13 cellular contexts compared by ENCODE assay signal in genomic region chr2:16393483-16394071, GRCh38.
"Had no signal": no experiment of that assay in that cellular context is flagged by ENCODE, and none has a peak within 500 bp of the region (broad histone marks: within the 10 kb centered on the region; RNA-seq: fewer than 3 reads in every experiment).

No MANE protein-coding gene starts in this region.

- H3K27ac Mint-ChIP-seq: natural killer cell treated with Interleukin-12 subunit alpha and Interleukin-12 subunit beta and Interleukin-15 and Interleukin-18, amount 100 ng/mL, for 72 hours had no signal

- H3K36me3 Mint-ChIP-seq: natural killer cell treated with Interleukin-12 subunit alpha and Interleukin-12 subunit beta and Interleukin-15 and Interleukin-18, amount 100 ng/mL, for 72 hours had no signal

- H3K9me3 ChIP-seq: colonic mucosa, prostate gland, sigmoid colon had no signal

- H3K4me1 ChIP-seq: colonic mucosa, foreskin keratinocyte, prostate gland, sigmoid colon had no signal

- H3K9me3 Mint-ChIP-seq: natural killer cell treated with Interleukin-12 subunit alpha and Interleukin-12 subunit beta and Interleukin-15 and Interleukin-18, amount 100 ng/mL, for 72 hours had no signal

- H3K4me3 ChIP-seq: colonic mucosa, lung, prostate gland, sigmoid colon, skin epidermis had no signal

- DNase-seq: colonic mucosa; dermis blood vessel endothelial cell; foreskin keratinocyte; mesenchymal stem cell; midbrain; sigmoid colon; stimulated activated CD4-positive, alpha-beta T cell treated with anti-CD3 and anti-CD28 coated beads, Interleukin-12 subunit alpha, Interleukin-12 subunit beta, amount 100 ng/mL, for 4 hours; stimulated activated naive CD4-positive, alpha-beta T cell treated with Interleukin-2 at 50 U/mL for 16 hours; trophoblast cell had no signal

- H3K27me3 Mint-ChIP-seq: natural killer cell treated with Interleukin-12 subunit alpha and Interleukin-12 subunit beta and Interleukin-15 and Interleukin-18, amount 100 ng/mL, for 72 hours had no signal

- H3K4me3 Mint-ChIP-seq: natural killer cell treated with Interleukin-12 subunit alpha and Interleukin-12 subunit beta and Interleukin-15 and Interleukin-18, amount 100 ng/mL, for 72 hours had no signal

- H3K27ac ChIP-seq: colonic mucosa, foreskin keratinocyte, prostate gland, sigmoid colon, skin epidermis had no signal

- H3K36me3 ChIP-seq: colonic mucosa, prostate gland, sigmoid colon had no signal

- H3K27me3 ChIP-seq: colonic mucosa, foreskin keratinocyte, sigmoid colon had no signal
